In the genomic region with DNA sequence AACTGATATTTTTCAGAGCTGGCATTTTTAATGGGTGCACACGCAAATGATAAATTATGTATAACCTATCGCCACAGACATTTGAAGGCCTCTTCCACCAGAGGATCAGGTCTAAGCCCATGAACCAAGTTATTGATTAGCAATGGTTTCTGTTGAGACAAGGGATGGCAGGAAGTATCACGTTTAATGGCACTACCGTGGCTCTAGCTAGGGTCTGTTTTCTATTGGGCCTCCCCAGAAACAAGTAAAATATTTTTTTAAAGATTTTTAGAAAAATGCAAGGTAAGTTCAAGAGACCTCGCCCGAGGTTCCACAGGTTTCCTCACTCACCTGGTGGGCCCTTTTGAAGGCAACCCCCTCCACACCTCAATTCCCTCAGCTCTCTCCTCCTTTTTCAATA, we compare ENCODE assay signal across 8 cellular contexts. TPM values are rescaled to one million over a fixed set of nuclear protein-coding genes. Genes with fewer than 3 reads are reported as not detected.
DNase-seq lines count a peak whose midpoint lies in the region; ATAC-seq and TF ChIP-seq lines count a peak whose summit lies in the region.

No MANE protein-coding gene starts in this region.

- H3K27me3 ChIP-seq in CD4-positive, CD25-positive, alpha-beta regulatory T cell (ENCODE audit: control insufficient read depth, insufficient read depth, low read length), result no peaks in the 10 kb centered on the region
- no peaks in the 10 kb centered on the region for H3K27me3 ChIP-seq in SJCRH30
- no peaks in the 10 kb centered on the region for H3K27me3 ChIP-seq in skeletal muscle tissue (ENCODE audit: control insufficient read depth in 3 of 3, insufficient read depth in 3 of 3, low read length in 3 of 3)

- DNase-seq in CD4-positive, CD25-positive, alpha-beta regulatory T cell, result peak in 1 of 3 donors; percentile 46
- DNase-seq in SJCRH30, result no peak
- DNase-seq in fibroblast of villous mesenchyme (ENCODE audit: low read depth), result peak; percentile 14
- no peak for DNase-seq in COR-L47 (lab: John Stamatoyannopoulos, UW)
- DNase-seq in stimulated activated CD4-positive, alpha-beta T cell treated with anti-CD3 and anti-CD28 coated beads, Interleukin-4, amount 100 ng/mL, for 24 hours, result no peak
- no peak for DNase-seq in HPDE6-E6E7 (ENCODE audit: extremely low spot score)

- H3K27me3 Mint-ChIP-seq in CD4-positive, CD25-positive, alpha-beta regulatory T cell, result no peaks in the 10 kb centered on the region

- H3K27ac Mint-ChIP-seq in CD4-positive, CD25-positive, alpha-beta regulatory T cell, result peak overlapping the region; percentile 43 to 75 (median 57)

- no peaks in the 10 kb centered on the region for H3K36me3 ChIP-seq in CD4-positive, CD25-positive, alpha-beta regulatory T cell (ENCODE audit: control insufficient read depth, insufficient read depth, low read length)
- H3K36me3 ChIP-seq in SJCRH30, result peaks cover 10% of the 10 kb centered on the region
- H3K36me3 ChIP-seq in skeletal muscle tissue (ENCODE audit: control insufficient read depth in 3 of 3, insufficient read depth in 3 of 3, low read length in 3 of 3), result no peaks in the 10 kb centered on the region

- peaks cover 7% of the 10 kb centered on the region for H3K36me3 Mint-ChIP-seq in CD4-positive, CD25-positive, alpha-beta regulatory T cell

- peak overlapping the region; percentile 75 for H3K27ac ChIP-seq in CD4-positive, CD25-positive, alpha-beta regulatory T cell (ENCODE audit: insufficient read depth, low read length, poor library complexity, severe bottlenecking)
- peak overlapping the region; percentile 54; the same call in 1 of the 2 replicates for H3K27ac ChIP-seq in SJCRH30
- H3K27ac ChIP-seq in skeletal muscle tissue (ENCODE audit: low read depth, low read length), result peak overlapping the region; percentile 75

- no peak for TF ChIP-seq CTCF in fibroblast of villous mesenchyme (IDR thresholded peaks at IDR 0.05; ENCODE audit: insufficient read depth, low read depth, low read length)

- peak overlapping the region; percentile 73 to 84 (median 76) for H3K9ac ChIP-seq in skeletal muscle tissue (ENCODE audit: low read depth in 1 of 3, low read length in 3 of 3)

- no peaks in the 10 kb centered on the region for H3K9me3 ChIP-seq in CD4-positive, CD25-positive, alpha-beta regulatory T cell (ENCODE audit: control insufficient read depth in 2 of 2, low read length in 2 of 2)
- H3K9me3 ChIP-seq in SJCRH30 (replicated peaks) (no peaks in the 10 kb centered on the region), skeletal muscle tissue (ENCODE audit: control insufficient read depth in 3 of 3, low read length in 3 of 3) (no peaks in the 10 kb centered on the region)

- no peaks in the 10 kb centered on the region for H3K9me3 Mint-ChIP-seq in CD4-positive, CD25-positive, alpha-beta regulatory T cell

- no peak for ATAC-seq in CD4-positive, CD25-positive, alpha-beta regulatory T cell (ENCODE audit: low read depth in 2 of 2)
- ATAC-seq in GM21526 (IDR thresholded peaks at IDR 0.05; ENCODE audit: low FRiP score, unreplicated experiment), result peak; percentile 5

- H3K4me3 Mint-ChIP-seq in CD4-positive, CD25-positive, alpha-beta regulatory T cell, result peak overlapping the region; percentile 89 to 97 (median 91)

- peak overlapping the region; percentile 90 for H3K4me3 ChIP-seq in CD4-positive, CD25-positive, alpha-beta regulatory T cell (ENCODE audit: low read depth, low read length)
- H3K4me3 ChIP-seq in SJCRH30 (peak overlapping the region; percentile 92), fibroblast of villous mesenchyme (ENCODE audit: low read depth, low read length) (peak overlapping the region; percentile 85), skeletal muscle tissue (ENCODE audit: low read length in 3 of 3) (peak overlapping the region; percentile 80 to 86 (median 81))

- H3K4me1 Mint-ChIP-seq in CD4-positive, CD25-positive, alpha-beta regulatory T cell, result peaks cover 25 to 52% (median 34%) of the 10 kb centered on the region in 4 donors

- peaks cover 27% of the 10 kb centered on the region for H3K4me1 ChIP-seq in CD4-positive, CD25-positive, alpha-beta regulatory T cell (ENCODE audit: control insufficient read depth, insufficient read depth, low read length, poor library complexity, severe bottlenecking)
- H3K4me1 ChIP-seq in SJCRH30 (no peaks in the 10 kb centered on the region; the same call in 1 of the 2 replicates), skeletal muscle tissue (ENCODE audit: control insufficient read depth in 3 of 3, insufficient read depth in 3 of 3, low read length in 3 of 3) (peaks cover 4 to 11% (median 6%) of the 10 kb centered on the region in 3 donors)

RNA-seq across cellular contexts. Expression of gene GFPT1, which starts 0.7 kb away (rescaled TPM):
- 20.7 TPM for total RNA-seq in CD4-positive, CD25-positive, alpha-beta regulatory T cell
- polyA plus RNA-seq in CD4-positive, CD25-positive, alpha-beta regulatory T cell, result 10 to 100 TPM in 3 of 4 donors, 1 to 10 TPM in 1; 8.0 to 13.6 (median 11.4) TPM
- total RNA-seq in SJCRH30 (2014; rRNA removed; shearing (Covaris generic)), result 54.5 and 59.9 TPM in 2 replicates
- total RNA-seq in fibroblast of villous mesenchyme, result 55.4 and 75.1 TPM in 2 replicates
- total RNA-seq in skeletal muscle tissue, result 30.8 TPM

RNA-seq across cellular contexts. Expression of gene NFU1, which starts 50.9 kb away (rescaled TPM):
- total RNA-seq in CD4-positive, CD25-positive, alpha-beta regulatory T cell, result 21.3 TPM
- polyA plus RNA-seq in CD4-positive, CD25-positive, alpha-beta regulatory T cell, result 10 to 100 TPM; 71.7 to 99.3 (median 79.1) TPM
- total RNA-seq in SJCRH30 (2014; rRNA removed; shearing (Covaris generic)), result 58.7 and 70.5 TPM in 2 replicates
- 56.4 and 61.7 TPM in 2 replicates for total RNA-seq in fibroblast of villous mesenchyme
- 51.7 TPM for total RNA-seq in skeletal muscle tissue
